23 cellular contexts compared by ENCODE assay signal in genomic region chr7:79968249-79968648, GRCh38.
"Had no signal": no experiment of that assay in that cellular context is flagged by ENCODE, and none has a peak within 500 bp of the region (broad histone marks: within the 10 kb centered on the region; RNA-seq: fewer than 3 reads in every experiment).

No MANE protein-coding gene starts in this region.

- H3K27ac ChIP-seq: ascending aorta, epithelial cell of prostate, heart left ventricle, left ventricle myocardium inferior, neutrophil, ovary, prostate gland, right atrium auricular region, upper lobe of right lung had no signal

- H3K27me3 ChIP-seq: ascending aorta, heart left ventricle, neutrophil, ovary, right atrium auricular region, upper lobe of right lung had no signal

- H3K36me3 ChIP-seq: ascending aorta, heart left ventricle, left ventricle myocardium inferior, neutrophil, ovary, prostate gland, right atrium auricular region, upper lobe of right lung had no signal

- H3K4me3 Mint-ChIP-seq: activated CD4-positive, alpha-beta memory T cell treated with anti-CD3 and anti-CD28 coated beads, Interleukin-2, amount 10 ng/mL, durations not matched to agents 7 days and 5 days; activated T-helper 17 cell treated with anti-CD3 and anti-CD28 coated beads, Interleukin-2, amount 50 U/mL, for 72 hours; natural killer cell had no signal

- H3K4me3 ChIP-seq: ascending aorta, heart left ventricle, left ventricle myocardium inferior, ovary, prostate gland, right atrium auricular region, upper lobe of right lung had no signal

- DNase-seq: activated CD4-positive, alpha-beta memory T cell treated with anti-CD3 and anti-CD28 coated beads, Interleukin-2, amount 10 ng/mL, durations not matched to agents 7 days and 5 days; activated CD4-positive, alpha-beta T cell treated with anti-CD3 and anti-CD28 coated beads for 48 hours; activated CD4-positive, CD25-positive, alpha-beta regulatory T cell; cerebellar nuclear complex; cortex of kidney; heart left ventricle; kidney glomerular epithelial cell; left ventricle myocardium inferior; mammary epithelial cell; midbrain; natural killer cell; ovary; stimulated activated CD4-positive, alpha-beta T cell treated with anti-CD3 and anti-CD28 coated beads, Interleukin-4, amount 100 ng/mL, for 4 hours; stimulated activated naive CD8-positive, alpha-beta T cell treated with anti-CD3 and anti-CD28 coated beads, Interleukin-15, Interleukin-2, amounts not matched to agents 100 U/mL and 50 U/mL, for 24 hours; T-helper 9 cell; upper lobe of right lung had no signal

- ATAC-seq: activated naive CD4-positive, alpha-beta T cell treated with anti-CD3 and anti-CD28 coated beads, Interleukin-2, amount 50 U/mL, for 72 hours; activated T-helper 17 cell treated with anti-CD3 and anti-CD28 coated beads, Interleukin-2, amount 50 U/mL, for 72 hours; heart left ventricle; natural killer cell; stimulated activated naive CD8-positive, alpha-beta T cell treated with anti-CD3 and anti-CD28 coated beads, Interleukin-15, Interleukin-2, amounts not matched to agents 100 U/mL and 50 U/mL, for 24 hours; upper lobe of right lung had no signal

- H3K27ac Mint-ChIP-seq: activated CD4-positive, alpha-beta memory T cell treated with anti-CD3 and anti-CD28 coated beads, Interleukin-2, amount 10 ng/mL, durations not matched to agents 7 days and 5 days; activated naive CD4-positive, alpha-beta T cell treated with anti-CD3 and anti-CD28 coated beads, Interleukin-2, amount 50 U/mL, for 72 hours; activated T-helper 17 cell treated with anti-CD3 and anti-CD28 coated beads, Interleukin-2, amount 50 U/mL, for 72 hours; natural killer cell had no signal

- H3K9me3 Mint-ChIP-seq: activated CD4-positive, alpha-beta memory T cell treated with anti-CD3 and anti-CD28 coated beads, Interleukin-2, amount 10 ng/mL, durations not matched to agents 7 days and 5 days; activated naive CD4-positive, alpha-beta T cell treated with anti-CD3 and anti-CD28 coated beads, Interleukin-2, amount 50 U/mL, for 72 hours had no signal

- H3K27me3 Mint-ChIP-seq: activated CD4-positive, alpha-beta memory T cell treated with anti-CD3 and anti-CD28 coated beads, Interleukin-2, amount 10 ng/mL, durations not matched to agents 7 days and 5 days; activated T-helper 17 cell treated with anti-CD3 and anti-CD28 coated beads, Interleukin-2, amount 50 U/mL, for 72 hours had no signal

- H3K36me3 Mint-ChIP-seq: activated naive CD4-positive, alpha-beta T cell treated with anti-CD3 and anti-CD28 coated beads, Interleukin-2, amount 50 U/mL, for 72 hours; natural killer cell had no signal

- H3K4me1 Mint-ChIP-seq: activated CD4-positive, alpha-beta memory T cell treated with anti-CD3 and anti-CD28 coated beads, Interleukin-2, amount 10 ng/mL, durations not matched to agents 7 days and 5 days; activated T-helper 17 cell treated with anti-CD3 and anti-CD28 coated beads, Interleukin-2, amount 50 U/mL, for 72 hours; natural killer cell had no signal

- H3K4me1 ChIP-seq: ascending aorta, heart left ventricle, left ventricle myocardium inferior, prostate gland, right atrium auricular region, upper lobe of right lung had no signal

- H3K9me3 ChIP-seq: ascending aorta, heart left ventricle, left ventricle myocardium inferior, neutrophil, ovary, prostate gland, right atrium auricular region, upper lobe of right lung had no signal
